23 cellular contexts compared by ENCODE assay signal in genomic region chr11:115572551-115572950, GRCh38.
"Had no signal": no experiment of that assay in that cellular context is flagged by ENCODE, and none has a peak within 500 bp of the region (broad histone marks: within the 10 kb centered on the region; RNA-seq: fewer than 3 reads in every experiment).

No MANE protein-coding gene starts in this region.

- H3K27ac Mint-ChIP-seq: dendritic cell treated with granulocyte-macrophage colony-stimulating factor and Interleukin-4, amounts not matched to agents 40 ng/mL and 50 ng/mL, for 4 days; effector memory CD8-positive, alpha-beta T cell; endodermal cell; mesothelial cell of epicardium had no signal

- H3K36me3 ChIP-seq: colonic mucosa, esophagus squamous epithelium, gastrocnemius medialis, heart right ventricle, left lung, lower lobe of right lung had no signal

- H3K27ac ChIP-seq: colonic mucosa, epithelial cell of prostate, esophagus squamous epithelium, gastrocnemius medialis, heart right ventricle, left lung, lower lobe of right lung had no signal

- H3K9me3 Mint-ChIP-seq: dendritic cell treated with granulocyte-macrophage colony-stimulating factor and Interleukin-4, amounts not matched to agents 40 ng/mL and 50 ng/mL, for 4 days; endodermal cell had no signal

- H3K27me3 ChIP-seq: colonic mucosa, esophagus squamous epithelium, gastrocnemius medialis had no signal

- H3K4me3 Mint-ChIP-seq: dendritic cell treated with granulocyte-macrophage colony-stimulating factor and Interleukin-4, amounts not matched to agents 40 ng/mL and 50 ng/mL, for 4 days; effector memory CD8-positive, alpha-beta T cell; endodermal cell; mesothelial cell of epicardium had no signal

- H3K36me3 Mint-ChIP-seq: mesothelial cell of epicardium had no signal

- H3K9me3 ChIP-seq: colonic mucosa, esophagus squamous epithelium, gastrocnemius medialis, heart right ventricle, left lung, lower lobe of right lung, mucosa of descending colon had no signal

- H3K4me3 ChIP-seq: colonic mucosa, esophagus squamous epithelium, gastrocnemius medialis, heart right ventricle, left lung, lower lobe of right lung, mucosa of descending colon had no signal

- DNase-seq: colonic mucosa; cortex of kidney; effector CD8-positive, alpha-beta T cell; effector memory CD8-positive, alpha-beta T cell; endodermal cell; erythroblast; esophagus squamous epithelium; foreskin fibroblast; foreskin melanocyte; gastrocnemius medialis; glutamatergic neuron; head of caudate nucleus; heart right ventricle; hippocampal formation; left cardiac atrium; left lung; left ventricle myocardium superior; lower lobe of right lung; mesenchymal stem cell; mucosa of descending colon had no signal

- H3K4me1 ChIP-seq: colonic mucosa, esophagus squamous epithelium, gastrocnemius medialis, heart right ventricle, left lung, lower lobe of right lung had no signal
